In genomic region chr19:5484398-5485285, GRCh38 we compare ENCODE assay signal across 18 cellular contexts. TPM values are rescaled to one million over a fixed set of nuclear protein-coding genes. Genes with fewer than 3 reads are reported as not detected.
DNase-seq lines count a peak whose midpoint lies in the region; ATAC-seq and TF ChIP-seq lines count a peak whose summit lies in the region.
"Had no signal": no experiment of that assay in that cellular context is flagged by ENCODE, and none has a peak within 500 bp of the region (broad histone marks: within the 10 kb centered on the region; RNA-seq: fewer than 3 reads in every experiment).

No MANE protein-coding gene starts in this region.

- TF ChIP-seq CTCF in fibroblast of lung (conservative IDR thresholded peaks at IDR 0.05 in 1 of 2, IDR thresholded peaks at IDR 0.05 in 1 of 2; ENCODE audit: low read depth in 1 of 2, low read length in 2 of 2) (no peak), stomach (IDR thresholded peaks at IDR 0.05) (no peak)

- H3K27ac ChIP-seq in fibroblast of lung (ENCODE audit: insufficient read depth, low read length) (no peak overlapping the region), stomach (no peak overlapping the region)
- H3K27ac ChIP-seq: A549, dorsolateral prefrontal cortex, upper lobe of left lung had no signal

- ATAC-seq in GM18867 (IDR thresholded peaks at IDR 0.05; ENCODE audit: unreplicated experiment) (no peak), HG03354 (IDR thresholded peaks at IDR 0.05; ENCODE audit: poor library complexity, severe bottlenecking, unreplicated experiment) (no peak)
- ATAC-seq: GM12878 had no signal

- no peak for TF ChIP-seq POLR2A in stomach (IDR thresholded peaks at IDR 0.05)

- H3K9ac ChIP-seq in fibroblast of lung (ENCODE audit: insufficient read depth, low read length), result no peak overlapping the region

- H3K4me2 ChIP-seq in fibroblast of lung (ENCODE audit: extremely low read depth, insufficient read depth, low read length), result no peak overlapping the region
- H3K4me2 ChIP-seq: A549 had no signal

- no peak for TF ChIP-seq EP300 in stomach (IDR thresholded peaks at IDR 0.05)

- 16 to 27% (median 19%) methylated on average over 13 of the region's 13 CpGs for WGBS in stomach, 5 donors

- H3K36me3 ChIP-seq in fibroblast of lung (ENCODE audit: control insufficient read depth, insufficient read depth, low read length) (no peaks in the 10 kb centered on the region), stomach (no peaks in the 10 kb centered on the region)
- H3K36me3 ChIP-seq: upper lobe of left lung had no signal

- H3K79me2 ChIP-seq in fibroblast of lung (ENCODE audit: control insufficient read depth, insufficient read depth, low read length), result no peaks in the 10 kb centered on the region

- intact Hi-C loops in stomach (cut with DNase I; ENCODE audit: low total_unique reads), result no loop called here

- no peaks in the 10 kb centered on the region for H4K20me1 ChIP-seq in fibroblast of lung (ENCODE audit: control insufficient read depth, extremely low read depth, insufficient read depth, low read length)

- H3K27me3 ChIP-seq in fibroblast of lung (ENCODE audit: control insufficient read depth, insufficient read depth, low read length) (no peaks in the 10 kb centered on the region), stomach (peaks cover 0 to 49% (median 13%) of the 10 kb centered on the region in 3 donors)
- H3K27me3 ChIP-seq: upper lobe of left lung had no signal

- H3K4me3 ChIP-seq in fibroblast of lung (replicated peaks in 1 of 4; ENCODE audit: control extremely low read depth in 1 of 4, insufficient read depth in 1 of 4, low read depth in 3 of 4, low read length in 4 of 4) (no peak overlapping the region), stomach (no peak overlapping the region)
- H3K4me3 ChIP-seq: A549, dorsolateral prefrontal cortex, GM12878, upper lobe of left lung had no signal

- peak; percentile 79 for DNase-seq in NCI-H2107 treated with DMSO at 0.1 percent for 48 hours (lab: John Stamatoyannopoulos, UW; ENCODE audit: unreplicated experiment)
- no peak for DNase-seq in NCI-H2107 (lab: John Stamatoyannopoulos, UW)
- DNase-seq in NCI-H2227 treated with DMSO at 0.1 percent for 48 hours (lab: John Stamatoyannopoulos, UW), result peak; percentile 90
- peak; percentile 9 to 71 for DNase-seq in fibroblast of lung (ENCODE audit: low read depth in 2 of 2)
- peak; percentile 29 for DNase-seq in stomach
- no peak for DNase-seq in kidney tubule cell (ENCODE audit: low spot score)
- DNase-seq: dorsolateral prefrontal cortex; foreskin melanocyte; HCEC 1CT; kidney glomerular epithelial cell; NCI-H510A; stimulated activated CD4-positive, alpha-beta T cell treated with anti-CD3 and anti-CD28 coated beads, Interleukin-12 subunit alpha, Interleukin-12 subunit beta, amount 100 ng/mL, for 4 hours; upper lobe of left lung had no signal

- no peak overlapping the region for H2AFZ ChIP-seq in fibroblast of lung (ENCODE audit: low read length)

- H3K9me3 ChIP-seq in fibroblast of lung (ENCODE audit: control insufficient read depth, insufficient read depth, low read depth, low read length) (no peaks in the 10 kb centered on the region), stomach (peaks cover 0 to 21% (median 12%) of the 10 kb centered on the region in 4 donors)
- H3K9me3 ChIP-seq: A549 had no signal

- H3K4me1 ChIP-seq in fibroblast of lung (ENCODE audit: control insufficient read depth, extremely low read depth, insufficient read depth, low read length) (no peaks in the 10 kb centered on the region), stomach (peaks cover 0 to 14% (median 5%) of the 10 kb centered on the region in 4 donors)
- H3K4me1 ChIP-seq: A549, upper lobe of left lung had no signal

RNA-seq across cellular contexts. Expression of gene ZNRF4, which starts 29.4 kb away (rescaled TPM):
- total RNA-seq in fibroblast of lung, result not detected in 2 replicates
- polyA plus RNA-seq in fibroblast of lung, result not detected in 2 replicates
- polyA plus RNA-seq in fibroblast of lung (2012), result not detected in 2 replicates
- polyA minus RNA-seq in fibroblast of lung (ENCODE audit: low replicate concordance), result not detected in 2 replicates
- not detected for total RNA-seq in stomach
- polyA plus RNA-seq in stomach, result not detected
- total RNA-seq: GM12878, neural crest cell, upper lobe of left lung had no signal
- polyA plus RNA-seq: A549, GM12878 had no signal

Comparison
In these comparisons a context has a peak if more than half of its experiments do, and no peak if none do; other contexts are left out.
1. DNase-seq: peak in NCI-H2107 treated with DMSO at 0.1 percent for 48 hours (single experiment), NCI-H2227 treated with DMSO at 0.1 percent for 48 hours (single experiment), fibroblast of lung (2 of 2) and stomach (single experiment); none in NCI-H2107 (single experiment) and kidney tubule cell (single experiment).